2 cellular contexts compared by ENCODE assay signal in genomic region chr17:2701161-2701995, GRCh38.
A peak's percentile ranks its signal among the peaks of the same experiment; 100 is the strongest.
TF ChIP-seq lines count a peak whose summit lies in the region.

No MANE protein-coding gene starts in this region.

TF ChIP-seq in K562, 482 proteins besides CTCF, POLR2A, EP300 and RAD21:
- no peak for TF ChIP-seq ZNF444 (CRISPR knock-in tag; IDR thresholded peaks at IDR 0.05)
- no peak for TF ChIP-seq HMBOX1 (IDR thresholded peaks at IDR 0.05)
- no peak for TF ChIP-seq USF1 (CRISPR knock-in tag; IDR thresholded peaks at IDR 0.05)
- no peak for TF ChIP-seq ZBTB7A (IDR thresholded peaks at IDR 0.05; ENCODE audit: borderline replicate concordance, control insufficient read depth, low read depth, low read length)
- TF ChIP-seq XRCC3 (IDR thresholded peaks at IDR 0.05) = no peak
- TF ChIP-seq MCM3 (IDR thresholded peaks at IDR 0.05) = no peak
- no peak for TF ChIP-seq PATZ1 (CRISPR knock-in tag; IDR thresholded peaks at IDR 0.05; ENCODE audit: borderline replicate concordance)
- TF ChIP-seq MEIS2 (IDR thresholded peaks at IDR 0.05; ENCODE audit: partially characterized antibody) = no peak
- TF ChIP-seq POLR2G (IDR thresholded peaks at IDR 0.05; ENCODE audit: low read depth, low read length) = 0 out of 2 replicates have a peak, but pooled peaks have one; percentile 21

TF ChIP-seq in HepG2, 621 proteins besides CTCF, POLR2A, EP300 and RAD21:
- TF ChIP-seq ZNF407 (CRISPR knock-in tag; IDR thresholded peaks at IDR 0.05; ENCODE audit: not compliant biosample characterization) = no peak
- TF ChIP-seq AGO2 (optimal IDR thresholded peaks at IDR 0.05; ENCODE audit: low read depth, low read length) = peak; percentile 59
